Comparison of ENCODE assay signal across 8 cellular contexts in genomic region chr18:77071711-77072292, GRCh38.
A peak's percentile ranks its signal among the peaks of the same experiment; 100 is the strongest.
DNase-seq lines count a peak whose midpoint lies in the region; ATAC-seq, FAIRE-seq and TF ChIP-seq lines count a peak whose summit lies in the region.

No MANE protein-coding gene starts in this region.

- H3K4me1 ChIP-seq in kidney (ENCODE audit: control insufficient read depth in 1 of 2, insufficient read depth in 1 of 2, low read depth in 1 of 2, low read length in 2 of 2) (peaks cover 0 to 9% of the 10 kb centered on the region in 2 donors), thyroid gland (peaks cover 38 to 62% of the 10 kb centered on the region in 2 donors), endodermal cell (ENCODE audit: control insufficient read depth, insufficient read depth, low read length) (no peaks in the 10 kb centered on the region)

- no peak for FAIRE-seq in kidney (lab: Jason Lieb, UNC)

- WGBS in thyroid gland, 2 donors = 23% methylated on average over 10 of the region's 10 CpGs
- 95% methylated on average over 6 to 10 of the region's 10 CpGs for whole genome bisulfite sequencing in endodermal cell (ENCODE audit: insufficient coverage in 1 of 2, insufficient read length in 1 of 2), 2 experiments

- no peak for TF ChIP-seq POLR2A in thyroid gland (IDR thresholded peaks at IDR 0.05)

- H3K27me3 ChIP-seq in thyroid gland = no peaks in the 10 kb centered on the region
- no peaks in the 10 kb centered on the region for H3K27me3 ChIP-seq in endodermal cell (ENCODE audit: control insufficient read depth, insufficient read depth, low read length, poor library complexity, severe bottlenecking)

- H3K27ac ChIP-seq in kidney (ENCODE audit: low read depth in 2 of 2, low read length in 2 of 2) = peak overlapping the region; percentile 56 to 59
- H3K27ac ChIP-seq in thyroid gland = peak overlapping the region; percentile 73 to 89 (median 76)
- H3K27ac ChIP-seq in endodermal cell (ENCODE audit: low read depth, low read length) = no peak overlapping the region

- no peaks in the 10 kb centered on the region for H3K9me3 Mint-ChIP-seq in activated naive CD4-positive, alpha-beta T cell treated with anti-CD3 and anti-CD28 coated beads, Interleukin-2, amount 50 U/mL, for 72 hours
- no peaks in the 10 kb centered on the region for H3K9me3 Mint-ChIP-seq in endodermal cell

- no peak overlapping the region for H3K4me3 Mint-ChIP-seq in endodermal cell

- POLR2A ChIA-PET in AG04449 (lab: Yijun Ruan, JAX) = interaction anchor here (0.8 to 1.4 kb wide), 3 partner anchors 10 to 30 kb away, joined by 3 to 9 read pairs (median 4); no protein-coding TSS in a partner anchor

- DNase-seq in AG04449 (ENCODE audit: low read depth, low spot score) (peak; percentile 91), NCI-H510A treated with DMSO at 0.1 percent for 48 hours (lab: John Stamatoyannopoulos, UW) (peak; percentile 77), kidney (no peak), thyroid gland (peak; percentile 80 to 83), endodermal cell (no peak)
- peak in 1 of 2 donors; percentile 33 for DNase-seq in activated naive CD4-positive, alpha-beta T cell treated with anti-CD3 and anti-CD28 coated beads, Interleukin-2, amount 50 U/mL, for 72 hours (ENCODE audit: low spot score in 2 of 2)

- peak overlapping the region; percentile 42 to 77 for H3K27ac Mint-ChIP-seq in activated naive CD4-positive, alpha-beta T cell treated with anti-CD3 and anti-CD28 coated beads, Interleukin-2, amount 50 U/mL, for 72 hours
- no peak overlapping the region for H3K27ac Mint-ChIP-seq in endodermal cell

- H3K4me3 ChIP-seq in AG04449 (ENCODE audit: low read depth, low read length) (no peak overlapping the region), kidney (ENCODE audit: low read length in 2 of 2) (no peak overlapping the region), thyroid gland (replicated peaks in 1 of 3) (no peak overlapping the region), endodermal cell (ENCODE audit: low read length) (no peak overlapping the region)

- H3K27me3 Mint-ChIP-seq in endodermal cell (ENCODE audit: insufficient read depth) = no peaks in the 10 kb centered on the region

- intact Hi-C loops in kidney (cut with DNase I) = no loop called here
- intact Hi-C loops in thyroid gland (cut with DNase I) = loop anchor here (10.0 kb wide), 1 partner anchor 63 kb away; the partner anchor contains the start of gene MBP

- H3K9me3 ChIP-seq in kidney (ENCODE audit: control insufficient read depth in 1 of 2, low read length in 2 of 2) = no peaks in the 10 kb centered on the region
- no peaks in the 10 kb centered on the region for H3K9me3 ChIP-seq in thyroid gland
- H3K9me3 ChIP-seq in endodermal cell (ENCODE audit: control insufficient read depth, low read length) = no peaks in the 10 kb centered on the region

- ATAC-seq in activated naive CD4-positive, alpha-beta T cell treated with anti-CD3 and anti-CD28 coated beads, Interleukin-2, amount 50 U/mL, for 72 hours = peak; percentile 13 to 18
- no peak for ATAC-seq in HG03175 (IDR thresholded peaks at IDR 0.05; ENCODE audit: unreplicated experiment)
- no peak for ATAC-seq in GM19328 (IDR thresholded peaks at IDR 0.05; ENCODE audit: unreplicated experiment)

- H3K9ac ChIP-seq in kidney (ENCODE audit: low read length in 2 of 2) (peak overlapping the region in 1 of 2 donors; percentile 44), endodermal cell (ENCODE audit: extremely low read depth, low read length, poor library complexity, severe bottlenecking) (no peak overlapping the region)

- CTCF ChIA-PET in AG04449 (lab: Yijun Ruan, JAX) = interaction anchor here (1.0 to 5.6 kb wide), 3 partner anchors 11 to 139 kb away, joined by 4 to 36 read pairs (median 14); no protein-coding TSS in a partner anchor

- peaks cover 0 to 47% of the 10 kb centered on the region in 2 donors for H3K36me3 Mint-ChIP-seq in activated naive CD4-positive, alpha-beta T cell treated with anti-CD3 and anti-CD28 coated beads, Interleukin-2, amount 50 U/mL, for 72 hours
- H3K36me3 Mint-ChIP-seq in endodermal cell (ENCODE audit: low read depth) = no peaks in the 10 kb centered on the region

- H3K4me1 Mint-ChIP-seq in endodermal cell = peaks cover 9% of the 10 kb centered on the region

- H3K36me3 ChIP-seq in kidney (ENCODE audit: control insufficient read depth in 1 of 2, insufficient read depth in 2 of 2, low read length in 2 of 2) (no peaks in the 10 kb centered on the region), thyroid gland (no peaks in the 10 kb centered on the region), endodermal cell (ENCODE audit: control insufficient read depth, insufficient read depth, low read length) (no peaks in the 10 kb centered on the region)

- TF ChIP-seq CTCF in AG04449 (IDR thresholded peaks at IDR 0.05; ENCODE audit: insufficient read depth, low read length, missing control alignments) = no peak
- TF ChIP-seq CTCF in kidney (IDR thresholded peaks at IDR 0.05; ENCODE audit: borderline replicate concordance, extremely low read depth, insufficient read depth) = no peak
- no peak for TF ChIP-seq CTCF in thyroid gland (IDR thresholded peaks at IDR 0.05)
- no peak for TF ChIP-seq CTCF in endodermal cell (conservative IDR thresholded peaks at IDR 0.05)

Comparison
In these comparisons a context has a peak if more than half of its experiments do, and no peak if none do; other contexts are left out.
1. DNase-seq: peak in AG04449 (single experiment), NCI-H510A treated with DMSO at 0.1 percent for 48 hours (single experiment) and thyroid gland (2 of 2); none in kidney (single experiment) and endodermal cell (single experiment).
2. ATAC-seq: peak in activated naive CD4-positive, alpha-beta T cell treated with anti-CD3 and anti-CD28 coated beads, Interleukin-2, amount 50 U/mL, for 72 hours (2 of 2); none in HG03175 (single experiment) and GM19328 (single experiment).